Comparison of ENCODE assay signal across 8 cellular contexts in the genomic region with DNA sequence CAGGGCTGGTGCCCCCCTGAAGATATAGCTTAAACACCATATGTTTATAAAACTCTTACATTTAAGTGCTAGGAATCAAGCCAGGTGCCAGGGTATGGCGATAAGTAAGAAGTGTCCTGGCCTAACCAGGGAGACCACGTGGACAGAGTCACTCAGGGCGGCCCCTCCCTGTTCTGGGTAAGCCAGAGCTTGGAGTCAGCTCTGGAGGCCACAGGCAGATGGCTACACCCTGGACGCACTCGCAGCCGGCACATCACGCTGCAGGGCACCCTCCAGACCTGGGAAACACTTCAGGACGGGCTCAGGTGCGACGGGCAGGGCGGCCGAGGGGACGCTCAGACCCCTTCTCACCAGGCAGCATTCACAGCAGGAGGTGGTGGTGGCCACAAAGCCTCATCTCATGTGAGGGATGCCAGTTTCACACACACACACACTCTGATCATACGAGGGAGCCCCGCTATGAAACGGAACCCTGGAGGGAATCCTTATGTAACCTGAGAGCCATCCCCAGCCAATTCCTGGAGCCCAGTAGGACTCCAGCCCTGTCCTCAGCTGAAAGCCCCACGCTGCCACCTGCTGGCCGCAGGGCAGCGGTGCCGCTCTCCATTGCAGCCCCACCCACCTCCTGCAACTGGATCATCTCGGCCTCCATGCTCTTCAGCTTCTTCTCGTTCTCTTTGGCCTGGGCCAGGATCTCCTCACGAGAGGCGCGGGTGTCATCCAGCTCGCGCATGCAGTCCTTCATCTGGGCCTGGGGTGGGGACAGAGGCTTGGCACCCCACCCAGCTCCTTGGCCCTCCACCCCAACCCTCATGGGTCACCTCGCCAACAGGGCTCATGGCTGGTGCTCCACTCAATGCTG. TPM values are rescaled to one million over a fixed set of nuclear protein-coding genes. Genes with fewer than 3 reads are reported as not detected.
DNase-seq lines count a peak whose midpoint lies in the region; ATAC-seq and TF ChIP-seq lines count a peak whose summit lies in the region.

No MANE protein-coding gene starts in this region.

- peak overlapping the region; percentile 73 for H3K27ac Mint-ChIP-seq in memory B cell

- H3K27me3 ChIP-seq in dorsolateral prefrontal cortex: no peaks in the 10 kb centered on the region

- ATAC-seq in memory B cell (ENCODE audit: low read depth) (peak; percentile 88), GM18498 (IDR thresholded peaks at IDR 0.05; ENCODE audit: unreplicated experiment) (no peak)

- intact Hi-C loops in dorsolateral prefrontal cortex (cut with DNase I): loop anchor here (1.0 to 10.0 kb wide), 4 partner anchors 89 to 142 kb away; no protein-coding TSS in a partner anchor

- H3K36me3 Mint-ChIP-seq in memory B cell: peaks cover 36% of the 10 kb centered on the region

- no peak overlapping the region for H3K4me3 Mint-ChIP-seq in memory B cell

- no peaks in the 10 kb centered on the region for H3K9me3 Mint-ChIP-seq in memory B cell

- H3K27me3 Mint-ChIP-seq in memory B cell: no peaks in the 10 kb centered on the region

- H3K4me1 Mint-ChIP-seq in memory B cell: no peaks in the 10 kb centered on the region

- DNase-seq in ACHN: peak; percentile 63
- peak; percentile 75 for DNase-seq in GM19240 (ENCODE audit: insufficient read length, low spot score)
- peak; percentile 43 for DNase-seq in NCI-H748 (lab: John Stamatoyannopoulos, UW; ENCODE audit: unreplicated experiment)
- DNase-seq in activated CD4-positive, alpha-beta T cell treated with anti-CD3 and anti-CD28 coated beads, Interleukin-2, amount 50 U/mL, for 48 hours: peak; percentile 72 to 75
- peak; percentile 67 to 88 (median 81) for DNase-seq in dorsolateral prefrontal cortex
- peak; percentile 41 to 70 for DNase-seq in memory B cell (ENCODE audit: low spot score in 2 of 2)
- peak; percentile 44 for DNase-seq in stimulated activated CD8-positive, alpha-beta memory T cell treated with anti-CD3 and anti-CD28 coated beads, Interleukin-12 subunit alpha, Interleukin-12 subunit beta, amount 100 ng/mL, for 1 hour (ENCODE audit: low read depth)

- peak; percentile 85 to 99 (median 96) for TF ChIP-seq CTCF in dorsolateral prefrontal cortex (IDR thresholded peaks at IDR 0.05 in 54 of 56, conservative IDR thresholded peaks at IDR 0.05 in 2 of 56; ENCODE audit: low read depth in 1 of 56, partially characterized antibody in 56 of 56)

- in situ Hi-C loops in ACHN (cut with HindIII; ENCODE audit: low pct_ligation_motif_present, low pct_unique_long_range_greater_than_20kb, low sequenced_read_pairs): no loop called here

- H3K27ac ChIP-seq in dorsolateral prefrontal cortex: peak overlapping the region in 45 of 59 donors; percentile 13 to 84 (median 63)

- H3K4me3 ChIP-seq in dorsolateral prefrontal cortex: no peak overlapping the region

RNA-seq across cellular contexts. Expression of gene APOL1, which starts 33.4 kb away (rescaled TPM):
- 10 to 100 TPM in 24 of 120 experiments, 1 to 10 TPM in 96; 2.7 to 21.4 (median 7.3) TPM for total RNA-seq in dorsolateral prefrontal cortex

RNA-seq across cellular contexts. Expression of gene APOL2, which starts 47.0 kb away (rescaled TPM):
- total RNA-seq in dorsolateral prefrontal cortex: 100 to 1,000 TPM in 62 of 120 experiments, 10 to 100 TPM in 58; 41.2 to 167 (median 101) TPM
